In genomic region chr5:108421713-108422112, GRCh38 we compare ENCODE assay signal across 22 cellular contexts.
"Had no signal": no experiment of that assay in that cellular context is flagged by ENCODE, and none has a peak within 500 bp of the region (broad histone marks: within the 10 kb centered on the region; RNA-seq: fewer than 3 reads in every experiment).

No MANE protein-coding gene starts in this region.

- H3K4me3 Mint-ChIP-seq: activated CD4-positive, alpha-beta T cell treated with anti-CD3 and anti-CD28 coated beads, Interleukin-2, amount 10 ng/mL, durations not matched to agents 24 days and 14 days; activated naive CD8-positive, alpha-beta T cell treated with anti-CD3 and anti-CD28 coated beads for 36 hours; activated T-cell treated with anti-CD3 and anti-CD28 coated beads, Interleukin-2, amount 50 U/mL, for 72 hours; nephron had no signal

- H3K27me3 ChIP-seq: brain microvascular endothelial cell, gastrocnemius medialis, left lung, right atrium auricular region had no signal

- H3K27ac ChIP-seq: brain microvascular endothelial cell, gastrocnemius medialis, left lung, right atrium auricular region, skin epidermis, suprapubic skin had no signal

- H3K4me1 ChIP-seq: left lung, right atrium auricular region, suprapubic skin had no signal

- H3K4me3 ChIP-seq: gastrocnemius medialis, left lung, right atrium auricular region, skin epidermis, suprapubic skin had no signal

- DNase-seq: activated CD4-positive, alpha-beta T cell treated with anti-CD3 and anti-CD28 coated beads, Interleukin-2, amount 10 ng/mL, durations not matched to agents 24 days and 14 days; activated CD4-positive, CD25-positive, alpha-beta regulatory T cell; activated CD8-positive, alpha-beta memory T cell treated with anti-CD3 and anti-CD28 coated beads, Interleukin-2, amount 50 U/mL, for 48 hours; activated gamma-delta T cell treated with Interleukin-2 at 50 U/mL for 16 hours; activated naive CD8-positive, alpha-beta T cell treated with anti-CD3 and anti-CD28 coated beads for 36 hours; activated T-cell treated with anti-CD3 and anti-CD28 coated beads, Interleukin-2, amount 50 U/mL, for 72 hours; brain microvascular endothelial cell; cortex of kidney; effector CD4-positive, alpha-beta T cell; gastrocnemius medialis; islet precursor cell; left lung; occipital lobe; stimulated activated CD4-positive, alpha-beta T cell treated with anti-CD3 and anti-CD28 coated beads, Interleukin-4, amount 100 ng/mL, for 24 hours; stimulated activated naive CD8-positive, alpha-beta T cell treated with anti-CD3 and anti-CD28 coated beads, Interleukin-15, Interleukin-2, amounts not matched to agents 100 U/mL and 50 U/mL, for 24 hours; T-helper 2 cell; trophoblast cell had no signal

- H3K27me3 Mint-ChIP-seq: progenitor cell of endocrine pancreas had no signal

- H3K36me3 ChIP-seq: brain microvascular endothelial cell, gastrocnemius medialis, left lung, right atrium auricular region, suprapubic skin had no signal

- H3K9me3 ChIP-seq: gastrocnemius medialis had no signal

- H3K36me3 Mint-ChIP-seq: activated naive CD8-positive, alpha-beta T cell treated with anti-CD3 and anti-CD28 coated beads for 36 hours had no signal

- ATAC-seq: activated T-cell treated with anti-CD3 and anti-CD28 coated beads, Interleukin-2, amount 50 U/mL, for 72 hours; left lung; stimulated activated naive CD8-positive, alpha-beta T cell treated with anti-CD3 and anti-CD28 coated beads, Interleukin-15, Interleukin-2, amounts not matched to agents 100 U/mL and 50 U/mL, for 24 hours had no signal

- H3K27ac Mint-ChIP-seq: activated CD4-positive, alpha-beta T cell treated with anti-CD3 and anti-CD28 coated beads, Interleukin-2, amount 10 ng/mL, durations not matched to agents 24 days and 14 days; activated naive CD8-positive, alpha-beta T cell treated with anti-CD3 and anti-CD28 coated beads for 36 hours; activated T-cell treated with anti-CD3 and anti-CD28 coated beads, Interleukin-2, amount 50 U/mL, for 72 hours; nephron; progenitor cell of endocrine pancreas had no signal

- H3K4me1 Mint-ChIP-seq: activated CD4-positive, alpha-beta T cell treated with anti-CD3 and anti-CD28 coated beads, Interleukin-2, amount 10 ng/mL, durations not matched to agents 24 days and 14 days; activated naive CD8-positive, alpha-beta T cell treated with anti-CD3 and anti-CD28 coated beads for 36 hours; nephron had no signal
